In the genomic region with DNA sequence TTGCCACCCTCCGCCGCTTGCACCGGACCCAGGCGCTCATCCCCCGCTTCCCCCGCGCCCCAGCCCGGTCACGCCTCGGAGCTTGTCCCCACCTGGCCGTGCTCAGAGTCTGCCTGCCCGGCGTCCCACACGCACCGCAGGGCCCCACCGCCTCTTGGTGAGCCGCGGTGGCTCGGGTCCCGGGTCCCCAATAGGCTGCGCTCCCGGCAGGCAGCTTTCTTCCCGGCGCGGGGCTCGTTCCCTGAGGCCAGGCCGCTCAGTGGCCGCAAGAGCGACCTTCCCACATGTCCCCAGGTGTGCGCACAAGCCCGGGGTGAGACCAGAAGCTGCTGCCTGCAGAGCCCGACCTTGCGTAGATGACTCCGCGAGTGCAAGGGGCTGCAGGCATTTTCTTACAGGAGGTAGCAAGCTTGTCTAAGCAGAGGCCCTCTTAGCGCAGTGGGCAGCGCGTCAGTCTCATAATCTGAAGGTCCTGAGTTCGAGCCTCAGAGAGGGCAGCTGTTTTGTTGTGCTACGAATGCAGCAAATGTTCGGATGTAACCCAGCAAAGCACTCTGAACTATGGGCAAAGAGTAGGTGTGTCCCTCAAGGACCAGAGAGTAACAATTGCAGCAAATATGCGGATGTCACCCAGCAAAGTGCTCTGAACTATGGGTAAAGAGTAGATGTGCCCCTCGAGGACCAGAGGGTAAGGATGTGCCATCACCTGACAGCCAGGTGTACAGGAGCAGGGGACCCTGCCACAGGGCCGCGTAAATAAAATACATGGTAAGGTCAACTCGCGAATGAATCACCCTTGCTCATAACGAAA, we compare ENCODE assay signal across 1 cellular context.
TF ChIP-seq lines count a peak whose summit lies in the region.

No MANE protein-coding gene starts in this region.

TF ChIP-seq in HepG2, 621 proteins besides CTCF, POLR2A, EP300 and RAD21 (continued from another document and continues in another):
- TF ChIP-seq, protein P1, sequence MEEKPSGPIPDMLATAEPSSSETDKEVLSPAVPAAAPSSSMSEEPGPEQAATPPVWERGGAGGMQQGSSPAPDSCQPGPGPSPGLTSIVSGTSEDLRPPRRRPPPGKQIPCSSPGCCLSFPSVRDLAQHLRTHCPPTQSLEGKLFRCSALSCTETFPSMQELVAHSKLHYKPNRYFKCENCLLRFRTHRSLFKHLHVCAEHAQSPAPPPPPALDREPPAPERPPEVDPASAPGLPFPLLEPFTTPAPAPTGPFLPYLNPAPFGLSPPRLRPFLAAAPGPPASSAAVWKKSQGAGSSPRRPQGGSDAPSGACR (CRISPR knock-in tag; IDR thresholded peaks at IDR 0.05): no peak; the same call in 1 of the 2 replicates
- peak; percentile 81 for TF ChIP-seq ELF1 (CRISPR knock-in tag; IDR thresholded peaks at IDR 0.05)
- TF ChIP-seq EED (CRISPR knock-in tag; IDR thresholded peaks at IDR 0.05): peak; percentile 43
- peak; percentile 69; the same call in 1 of the 2 replicates for TF ChIP-seq MTF1 (CRISPR knock-in tag; IDR thresholded peaks at IDR 0.05)
- TF ChIP-seq ZIK1 (CRISPR knock-in tag; IDR thresholded peaks at IDR 0.05; ENCODE audit: borderline replicate concordance, low read depth): peak; percentile 91
- TF ChIP-seq ZNF7 (CRISPR knock-in tag; IDR thresholded peaks at IDR 0.05): no peak; the same call in none of the 2 replicates
- TF ChIP-seq ZNF616 (CRISPR knock-in tag; IDR thresholded peaks at IDR 0.05; ENCODE audit: low read depth): peak; percentile 83; the same call in 1 of the 2 replicates
- TF ChIP-seq ZNF292 (CRISPR knock-in tag; IDR thresholded peaks at IDR 0.05; ENCODE audit: borderline replicate concordance, low read depth): peak; percentile 88; the same call in 1 of the 2 replicates
- TF ChIP-seq RARA (CRISPR knock-in tag; IDR thresholded peaks at IDR 0.05): peak; percentile 69
- TF ChIP-seq, protein P2, sequence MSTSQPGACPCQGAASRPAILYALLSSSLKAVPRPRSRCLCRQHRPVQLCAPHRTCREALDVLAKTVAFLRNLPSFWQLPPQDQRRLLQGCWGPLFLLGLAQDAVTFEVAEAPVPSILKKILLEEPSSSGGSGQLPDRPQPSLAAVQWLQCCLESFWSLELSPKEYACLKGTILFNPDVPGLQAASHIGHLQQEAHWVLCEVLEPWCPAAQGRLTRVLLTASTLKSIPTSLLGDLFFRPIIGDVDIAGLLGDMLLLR (CRISPR knock-in tag; IDR thresholded peaks at IDR 0.05): peak; percentile 56; the same call in 1 of the 2 replicates
- peak; percentile 90 for TF ChIP-seq ZFY (CRISPR knock-in tag; IDR thresholded peaks at IDR 0.05)
- no peak for TF ChIP-seq NBN (conservative IDR thresholded peaks at IDR 0.05)
- TF ChIP-seq ZSCAN9 (CRISPR knock-in tag; IDR thresholded peaks at IDR 0.05; ENCODE audit: borderline replicate concordance): peak; percentile 97
- TF ChIP-seq PAWR (CRISPR knock-in tag; IDR thresholded peaks at IDR 0.05; ENCODE audit: borderline replicate concordance): peak; percentile 99
- no peak for TF ChIP-seq GATA4 (IDR thresholded peaks at IDR 0.05; ENCODE audit: borderline replicate concordance, low read depth)
- peak; percentile 88 for TF ChIP-seq THAP11 (CRISPR knock-in tag; IDR thresholded peaks at IDR 0.05)
- TF ChIP-seq NFE2 (CRISPR knock-in tag; IDR thresholded peaks at IDR 0.05): 0 out of 2 replicates have a peak, but pooled peaks have one; percentile 26
- TF ChIP-seq, protein P3, sequence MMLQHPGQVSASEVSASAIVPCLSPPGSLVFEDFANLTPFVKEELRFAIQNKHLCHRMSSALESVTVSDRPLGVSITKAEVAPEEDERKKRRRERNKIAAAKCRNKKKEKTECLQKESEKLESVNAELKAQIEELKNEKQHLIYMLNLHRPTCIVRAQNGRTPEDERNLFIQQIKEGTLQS (CRISPR knock-in tag; IDR thresholded peaks at IDR 0.05): peak; percentile 45; the same call in 1 of the 2 replicates
- TF ChIP-seq ZNF772 (CRISPR knock-in tag; IDR thresholded peaks at IDR 0.05): peak; percentile 99
- peak; percentile 93; the same call in 1 of the 2 replicates for TF ChIP-seq KDM5B (CRISPR knock-in tag; IDR thresholded peaks at IDR 0.05; ENCODE audit: borderline replicate concordance)
- peak; percentile 97 for TF ChIP-seq HNRNPLL (IDR thresholded peaks at IDR 0.05; ENCODE audit: low read depth, low read length, poor library complexity, severe bottlenecking)
- TF ChIP-seq ZNF678 (CRISPR knock-in tag; IDR thresholded peaks at IDR 0.05): peak; percentile 85
- TF ChIP-seq ZNF451 (CRISPR knock-in tag; IDR thresholded peaks at IDR 0.05): peak; percentile 82; the same call in 1 of the 2 replicates
- TF ChIP-seq POGZ (CRISPR knock-in tag; IDR thresholded peaks at IDR 0.05): peak; percentile 86
- TF ChIP-seq, protein P4, sequence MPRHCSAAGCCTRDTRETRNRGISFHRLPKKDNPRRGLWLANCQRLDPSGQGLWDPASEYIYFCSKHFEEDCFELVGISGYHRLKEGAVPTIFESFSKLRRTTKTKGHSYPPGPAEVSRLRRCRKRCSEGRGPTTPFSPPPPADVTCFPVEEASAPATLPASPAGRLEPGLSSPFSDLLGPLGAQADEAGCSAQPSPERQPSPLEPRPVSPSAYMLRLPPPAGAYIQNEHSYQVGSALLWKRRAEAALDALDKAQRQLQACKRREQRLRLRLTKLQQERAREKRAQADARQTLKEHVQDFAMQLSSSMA (CRISPR knock-in tag; IDR thresholded peaks at IDR 0.05): peak; percentile 68; the same call in 1 of the 2 replicates
- no peak for TF ChIP-seq CBX2 (IDR thresholded peaks at IDR 0.05; ENCODE audit: low read depth, low read length)
- no peak for TF ChIP-seq CBX2 (CRISPR knock-in tag; IDR thresholded peaks at IDR 0.05; ENCODE audit: low read depth)
- peak; percentile 98 for TF ChIP-seq ZNF761 (CRISPR knock-in tag; conservative IDR thresholded peaks at IDR 0.05)
- TF ChIP-seq ZFP41 (CRISPR knock-in tag; IDR thresholded peaks at IDR 0.05; ENCODE audit: borderline replicate concordance): 0 out of 2 replicates have a peak, but pooled peaks have one; percentile 91
- TF ChIP-seq, protein P5, sequence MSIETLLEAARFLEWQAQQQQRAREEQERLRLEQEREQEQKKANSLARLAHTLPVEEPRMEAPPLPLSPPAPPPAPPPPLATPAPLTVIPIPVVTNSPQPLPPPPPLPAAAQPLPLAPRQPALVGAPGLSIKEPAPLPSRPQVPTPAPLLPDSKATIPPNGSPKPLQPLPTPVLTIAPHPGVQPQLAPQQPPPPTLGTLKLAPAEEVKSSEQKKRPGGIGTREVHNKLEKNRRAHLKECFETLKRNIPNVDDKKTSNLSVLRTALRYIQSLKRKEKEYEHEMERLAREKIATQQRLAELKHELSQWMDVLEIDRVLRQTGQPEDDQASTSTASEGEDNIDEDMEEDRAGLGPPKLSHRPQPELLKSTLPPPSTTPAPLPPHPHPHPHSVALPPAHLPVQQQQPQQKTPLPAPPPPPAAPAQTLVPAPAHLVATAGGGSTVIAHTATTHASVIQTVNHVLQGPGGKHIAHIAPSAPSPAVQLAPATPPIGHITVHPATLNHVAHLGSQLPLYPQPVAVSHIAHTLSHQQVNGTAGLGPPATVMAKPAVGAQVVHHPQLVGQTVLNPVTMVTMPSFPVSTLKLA (IDR thresholded peaks at IDR 0.05): no peak
- peak; percentile 95 for TF ChIP-seq IRF2 (CRISPR knock-in tag; IDR thresholded peaks at IDR 0.05)
- TF ChIP-seq, protein P6, sequence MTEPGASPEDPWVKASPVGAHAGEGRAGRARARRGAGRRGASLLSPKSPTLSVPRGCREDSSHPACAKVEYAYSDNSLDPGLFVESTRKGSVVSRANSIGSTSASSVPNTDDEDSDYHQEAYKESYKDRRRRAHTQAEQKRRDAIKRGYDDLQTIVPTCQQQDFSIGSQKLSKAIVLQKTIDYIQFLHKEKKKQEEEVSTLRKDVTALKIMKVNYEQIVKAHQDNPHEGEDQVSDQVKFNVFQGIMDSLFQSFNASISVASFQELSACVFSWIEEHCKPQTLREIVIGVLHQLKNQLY (CRISPR knock-in tag; IDR thresholded peaks at IDR 0.05): peak; percentile 75; the same call in 1 of the 2 replicates
- TF ChIP-seq, protein P7, sequence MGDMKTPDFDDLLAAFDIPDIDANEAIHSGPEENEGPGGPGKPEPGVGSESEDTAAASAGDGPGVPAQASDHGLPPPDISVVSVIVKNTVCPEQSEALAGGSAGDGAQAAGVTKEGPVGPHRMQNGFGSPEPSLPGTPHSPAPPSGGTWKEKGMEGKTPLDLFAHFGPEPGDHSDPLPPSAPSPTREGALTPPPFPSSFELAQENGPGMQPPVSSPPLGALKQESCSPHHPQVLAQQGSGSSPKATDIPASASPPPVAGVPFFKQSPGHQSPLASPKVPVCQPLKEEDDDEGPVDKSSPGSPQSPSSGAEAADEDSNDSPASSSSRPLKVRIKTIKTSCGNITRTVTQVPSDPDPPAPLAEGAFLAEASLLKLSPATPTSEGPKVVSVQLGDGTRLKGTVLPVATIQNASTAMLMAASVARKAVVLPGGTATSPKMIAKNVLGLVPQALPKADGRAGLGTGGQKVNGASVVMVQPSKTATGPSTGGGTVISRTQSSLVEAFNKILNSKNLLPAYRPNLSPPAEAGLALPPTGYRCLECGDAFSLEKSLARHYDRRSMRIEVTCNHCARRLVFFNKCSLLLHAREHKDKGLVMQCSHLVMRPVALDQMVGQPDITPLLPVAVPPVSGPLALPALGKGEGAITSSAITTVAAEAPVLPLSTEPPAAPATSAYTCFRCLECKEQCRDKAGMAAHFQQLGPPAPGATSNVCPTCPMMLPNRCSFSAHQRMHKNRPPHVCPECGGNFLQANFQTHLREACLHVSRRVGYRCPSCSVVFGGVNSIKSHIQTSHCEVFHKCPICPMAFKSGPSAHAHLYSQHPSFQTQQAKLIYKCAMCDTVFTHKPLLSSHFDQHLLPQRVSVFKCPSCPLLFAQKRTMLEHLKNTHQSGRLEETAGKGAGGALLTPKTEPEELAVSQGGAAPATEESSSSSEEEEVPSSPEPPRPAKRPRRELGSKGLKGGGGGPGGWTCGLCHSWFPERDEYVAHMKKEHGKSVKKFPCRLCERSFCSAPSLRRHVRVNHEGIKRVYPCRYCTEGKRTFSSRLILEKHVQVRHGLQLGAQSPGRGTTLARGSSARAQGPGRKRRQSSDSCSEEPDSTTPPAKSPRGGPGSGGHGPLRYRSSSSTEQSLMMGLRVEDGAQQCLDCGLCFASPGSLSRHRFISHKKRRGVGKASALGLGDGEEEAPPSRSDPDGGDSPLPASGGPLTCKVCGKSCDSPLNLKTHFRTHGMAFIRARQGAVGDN (CRISPR knock-in tag; IDR thresholded peaks at IDR 0.05): peak; percentile 97
- peak; percentile 96 for TF ChIP-seq ZFP36L1 (CRISPR knock-in tag; IDR thresholded peaks at IDR 0.05)
- TF ChIP-seq, protein P8, sequence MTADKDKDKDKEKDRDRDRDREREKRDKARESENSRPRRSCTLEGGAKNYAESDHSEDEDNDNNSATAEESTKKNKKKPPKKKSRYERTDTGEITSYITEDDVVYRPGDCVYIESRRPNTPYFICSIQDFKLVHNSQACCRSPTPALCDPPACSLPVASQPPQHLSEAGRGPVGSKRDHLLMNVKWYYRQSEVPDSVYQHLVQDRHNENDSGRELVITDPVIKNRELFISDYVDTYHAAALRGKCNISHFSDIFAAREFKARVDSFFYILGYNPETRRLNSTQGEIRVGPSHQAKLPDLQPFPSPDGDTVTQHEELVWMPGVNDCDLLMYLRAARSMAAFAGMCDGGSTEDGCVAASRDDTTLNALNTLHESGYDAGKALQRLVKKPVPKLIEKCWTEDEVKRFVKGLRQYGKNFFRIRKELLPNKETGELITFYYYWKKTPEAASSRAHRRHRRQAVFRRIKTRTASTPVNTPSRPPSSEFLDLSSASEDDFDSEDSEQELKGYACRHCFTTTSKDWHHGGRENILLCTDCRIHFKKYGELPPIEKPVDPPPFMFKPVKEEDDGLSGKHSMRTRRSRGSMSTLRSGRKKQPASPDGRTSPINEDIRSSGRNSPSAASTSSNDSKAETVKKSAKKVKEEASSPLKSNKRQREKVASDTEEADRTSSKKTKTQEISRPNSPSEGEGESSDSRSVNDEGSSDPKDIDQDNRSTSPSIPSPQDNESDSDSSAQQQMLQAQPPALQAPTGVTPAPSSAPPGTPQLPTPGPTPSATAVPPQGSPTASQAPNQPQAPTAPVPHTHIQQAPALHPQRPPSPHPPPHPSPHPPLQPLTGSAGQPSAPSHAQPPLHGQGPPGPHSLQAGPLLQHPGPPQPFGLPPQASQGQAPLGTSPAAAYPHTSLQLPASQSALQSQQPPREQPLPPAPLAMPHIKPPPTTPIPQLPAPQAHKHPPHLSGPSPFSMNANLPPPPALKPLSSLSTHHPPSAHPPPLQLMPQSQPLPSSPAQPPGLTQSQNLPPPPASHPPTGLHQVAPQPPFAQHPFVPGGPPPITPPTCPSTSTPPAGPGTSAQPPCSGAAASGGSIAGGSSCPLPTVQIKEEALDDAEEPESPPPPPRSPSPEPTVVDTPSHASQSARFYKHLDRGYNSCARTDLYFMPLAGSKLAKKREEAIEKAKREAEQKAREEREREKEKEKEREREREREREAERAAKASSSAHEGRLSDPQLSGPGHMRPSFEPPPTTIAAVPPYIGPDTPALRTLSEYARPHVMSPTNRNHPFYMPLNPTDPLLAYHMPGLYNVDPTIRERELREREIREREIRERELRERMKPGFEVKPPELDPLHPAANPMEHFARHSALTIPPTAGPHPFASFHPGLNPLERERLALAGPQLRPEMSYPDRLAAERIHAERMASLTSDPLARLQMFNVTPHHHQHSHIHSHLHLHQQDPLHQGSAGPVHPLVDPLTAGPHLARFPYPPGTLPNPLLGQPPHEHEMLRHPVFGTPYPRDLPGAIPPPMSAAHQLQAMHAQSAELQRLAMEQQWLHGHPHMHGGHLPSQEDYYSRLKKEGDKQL (CRISPR knock-in tag; IDR thresholded peaks at IDR 0.05; ENCODE audit: low read depth): peak; percentile 73; the same call in 1 of the 2 replicates
- peak; percentile 80 for TF ChIP-seq FOXA3 (CRISPR knock-in tag; IDR thresholded peaks at IDR 0.05)
- TF ChIP-seq, protein P9, sequence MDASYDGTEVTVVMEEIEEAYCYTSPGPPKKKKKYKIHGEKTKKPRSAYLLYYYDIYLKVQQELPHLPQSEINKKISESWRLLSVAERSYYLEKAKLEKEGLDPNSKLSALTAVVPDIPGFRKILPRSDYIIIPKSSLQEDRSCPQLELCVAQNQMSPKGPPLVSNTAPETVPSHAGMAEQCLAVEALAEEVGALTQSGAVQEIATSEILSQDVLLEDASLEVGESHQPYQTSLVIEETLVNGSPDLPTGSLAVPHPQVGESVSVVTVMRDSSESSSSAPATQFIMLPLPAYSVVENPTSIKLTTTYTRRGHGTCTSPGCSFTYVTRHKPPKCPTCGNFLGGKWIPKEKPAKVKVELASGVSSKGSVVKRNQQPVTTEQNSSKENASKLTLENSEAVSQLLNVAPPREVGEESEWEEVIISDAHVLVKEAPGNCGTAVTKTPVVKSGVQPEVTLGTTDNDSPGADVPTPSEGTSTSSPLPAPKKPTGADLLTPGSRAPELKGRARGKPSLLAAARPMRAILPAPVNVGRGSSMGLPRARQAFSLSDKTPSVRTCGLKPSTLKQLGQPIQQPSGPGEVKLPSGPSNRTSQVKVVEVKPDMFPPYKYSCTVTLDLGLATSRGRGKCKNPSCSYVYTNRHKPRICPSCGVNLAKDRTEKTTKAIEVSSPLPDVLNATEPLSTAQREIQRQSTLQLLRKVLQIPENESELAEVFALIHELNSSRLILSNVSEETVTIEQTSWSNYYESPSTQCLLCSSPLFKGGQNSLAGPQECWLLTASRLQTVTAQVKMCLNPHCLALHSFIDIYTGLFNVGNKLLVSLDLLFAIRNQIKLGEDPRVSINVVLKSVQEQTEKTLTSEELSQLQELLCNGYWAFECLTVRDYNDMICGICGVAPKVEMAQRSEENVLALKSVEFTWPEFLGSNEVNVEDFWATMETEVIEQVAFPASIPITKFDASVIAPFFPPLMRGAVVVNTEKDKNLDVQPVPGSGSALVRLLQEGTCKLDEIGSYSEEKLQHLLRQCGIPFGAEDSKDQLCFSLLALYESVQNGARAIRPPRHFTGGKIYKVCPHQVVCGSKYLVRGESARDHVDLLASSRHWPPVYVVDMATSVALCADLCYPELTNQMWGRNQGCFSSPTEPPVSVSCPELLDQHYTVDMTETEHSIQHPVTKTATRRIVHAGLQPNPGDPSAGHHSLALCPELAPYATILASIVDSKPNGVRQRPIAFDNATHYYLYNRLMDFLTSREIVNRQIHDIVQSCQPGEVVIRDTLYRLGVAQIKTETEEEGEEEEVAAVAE (CRISPR knock-in tag; IDR thresholded peaks at IDR 0.05; ENCODE audit: borderline replicate concordance): no peak
- 0 out of 2 replicates have a peak, but pooled peaks have one; percentile 13 for TF ChIP-seq EEA1 (CRISPR knock-in tag; IDR thresholded peaks at IDR 0.05; ENCODE audit: borderline replicate concordance)
